ENCODE assay signal across 1 cellular context in genomic region chr1:39272027-39272790, GRCh38.
A peak's percentile ranks its signal among the peaks of the same experiment; 100 is the strongest.
TF ChIP-seq lines count a peak whose summit lies in the region.

No MANE protein-coding gene starts in this region.

TF ChIP-seq in K562, 482 proteins besides CTCF, POLR2A, EP300 and RAD21 (continued from another document):
- TF ChIP-seq, protein P1, sequence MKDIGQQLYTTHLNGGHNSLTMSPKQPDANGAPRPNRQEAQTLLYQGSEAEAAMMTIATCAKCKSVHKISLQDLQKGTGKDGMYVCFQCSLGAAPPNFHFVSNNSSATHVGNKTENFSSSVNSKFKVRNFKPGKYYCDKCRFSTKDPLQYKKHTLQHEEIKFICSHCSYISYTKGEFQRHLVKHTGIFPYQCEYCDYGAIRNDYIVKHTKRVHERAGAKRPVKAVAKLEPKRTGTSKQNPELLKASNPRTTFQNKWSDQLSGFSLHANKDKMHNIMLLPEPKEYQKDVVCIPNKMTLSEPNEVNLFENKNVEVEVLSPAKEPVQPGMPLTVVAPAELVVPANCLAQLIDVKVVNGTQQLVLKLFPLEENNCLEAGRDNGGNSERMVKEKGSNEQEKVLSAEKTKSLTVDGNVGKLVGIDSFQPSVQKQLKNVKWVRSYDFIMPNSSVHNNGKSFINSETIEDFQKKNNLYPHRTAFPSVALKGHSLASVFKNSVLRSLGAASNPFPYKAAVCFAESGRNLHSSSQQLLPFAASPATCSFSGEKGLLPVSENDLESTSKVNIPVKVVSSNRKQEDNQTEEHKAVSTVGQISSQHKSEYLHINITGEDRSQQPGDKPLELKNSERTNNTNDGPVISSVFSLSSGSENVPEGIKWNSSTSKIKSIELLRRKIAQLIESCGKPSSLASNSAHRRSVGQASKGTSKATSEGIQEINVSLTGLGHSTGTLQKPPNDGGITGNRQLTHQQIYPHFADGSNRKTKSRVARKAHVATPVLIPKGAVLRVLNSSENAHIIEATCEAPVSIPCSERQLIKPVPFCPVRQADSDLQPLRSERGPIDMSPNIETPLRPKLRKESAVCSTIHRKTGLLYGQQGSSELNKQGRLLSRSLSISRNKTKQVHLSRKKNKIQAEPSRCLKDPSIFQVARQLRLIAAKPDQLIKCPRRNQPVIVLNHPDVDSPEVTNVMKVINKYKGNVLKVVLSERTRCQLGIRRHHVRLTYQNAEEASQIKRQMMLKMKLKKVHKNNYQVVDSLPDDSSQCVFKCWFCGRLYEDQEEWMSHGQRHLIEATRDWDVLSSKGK (CRISPR knock-in tag; IDR thresholded peaks at IDR 0.05) = no peak
- TF ChIP-seq CTBP1 (IDR thresholded peaks at IDR 0.05; ENCODE audit: borderline replicate concordance) (peak; percentile 93), CBFA2T3 (IDR thresholded peaks at IDR 0.05) (0 out of 2 replicates have a peak, but pooled peaks have one; percentile 2), MYNN (IDR thresholded peaks at IDR 0.05) (peak; percentile 49; the same call in 1 of the 2 replicates), MYNN (CRISPR knock-in tag; IDR thresholded peaks at IDR 0.05) (no peak), ZBTB17 (CRISPR knock-in tag; IDR thresholded peaks at IDR 0.05) (0 out of 2 replicates have a peak, but pooled peaks have one; percentile 15), RBM14 (IDR thresholded peaks at IDR 0.05; ENCODE audit: borderline replicate concordance, insufficient read depth, low read depth, low read length) (no peak), ZNF354B (CRISPR knock-in tag; IDR thresholded peaks at IDR 0.05) (no peak), PML (IDR thresholded peaks at IDR 0.05; ENCODE audit: low read length) (no peak), DIDO1 (tag; IDR thresholded peaks at IDR 0.05; ENCODE audit: low read depth) (no peak), YBX1 (IDR thresholded peaks at IDR 0.05) (no peak), TAF1 (IDR thresholded peaks at IDR 0.05; ENCODE audit: control insufficient read depth, extremely low read depth, insufficient read depth, low read length, severe bottlenecking) (no peak), FOXJ2 (tag; IDR thresholded peaks at IDR 0.05) (peak; percentile 23; the same call in 1 of the 2 replicates), NR2C2 (CRISPR knock-in tag; IDR thresholded peaks at IDR 0.05) (no peak), NR2C2 (tag; IDR thresholded peaks at IDR 0.05) (peak; percentile 80), ATF1 (CRISPR knock-in tag; IDR thresholded peaks at IDR 0.05) (no peak), ATF1 (tag; IDR thresholded peaks at IDR 0.05) (no peak), SOX6 (IDR thresholded peaks at IDR 0.05) (peak; percentile 27; the same call in 1 of the 2 replicates), HDAC3 (IDR thresholded peaks at IDR 0.05; ENCODE audit: borderline replicate concordance, partially characterized antibody) (no peak), PTBP1 (IDR thresholded peaks at IDR 0.05; ENCODE audit: low read depth, low read length) (no peak), KLF1 (tag; IDR thresholded peaks at IDR 0.05) (no peak), BDP1 (IDR thresholded peaks at IDR 0.05; ENCODE audit: insufficient read depth, insufficient read length) (no peak), NCOR1 (IDR thresholded peaks at IDR 0.05) (no peak), FOXJ3 (CRISPR knock-in tag; IDR thresholded peaks at IDR 0.05) (no peak), NFIC (IDR thresholded peaks at IDR 0.05) (peak; percentile 88), PHTF2 (CRISPR knock-in tag; IDR thresholded peaks at IDR 0.05) (no peak)
- TF ChIP-seq, protein P2, sequence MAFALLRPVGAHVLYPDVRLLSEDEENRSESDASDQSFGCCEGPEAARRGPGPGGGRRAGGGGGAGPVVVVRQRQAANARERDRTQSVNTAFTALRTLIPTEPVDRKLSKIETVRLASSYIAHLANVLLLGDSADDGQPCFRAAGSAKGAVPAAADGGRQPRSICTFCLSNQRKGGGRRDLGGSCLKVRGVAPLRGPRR (CRISPR knock-in tag; IDR thresholded peaks at IDR 0.05) = no peak
- TF ChIP-seq, protein P3, sequence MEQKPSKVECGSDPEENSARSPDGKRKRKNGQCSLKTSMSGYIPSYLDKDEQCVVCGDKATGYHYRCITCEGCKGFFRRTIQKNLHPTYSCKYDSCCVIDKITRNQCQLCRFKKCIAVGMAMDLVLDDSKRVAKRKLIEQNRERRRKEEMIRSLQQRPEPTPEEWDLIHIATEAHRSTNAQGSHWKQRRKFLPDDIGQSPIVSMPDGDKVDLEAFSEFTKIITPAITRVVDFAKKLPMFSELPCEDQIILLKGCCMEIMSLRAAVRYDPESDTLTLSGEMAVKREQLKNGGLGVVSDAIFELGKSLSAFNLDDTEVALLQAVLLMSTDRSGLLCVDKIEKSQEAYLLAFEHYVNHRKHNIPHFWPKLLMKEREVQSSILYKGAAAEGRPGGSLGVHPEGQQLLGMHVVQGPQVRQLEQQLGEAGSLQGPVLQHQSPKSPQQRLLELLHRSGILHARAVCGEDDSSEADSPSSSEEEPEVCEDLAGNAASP (IDR thresholded peaks at IDR 0.05) = no peak
- TF ChIP-seq, protein P4, sequence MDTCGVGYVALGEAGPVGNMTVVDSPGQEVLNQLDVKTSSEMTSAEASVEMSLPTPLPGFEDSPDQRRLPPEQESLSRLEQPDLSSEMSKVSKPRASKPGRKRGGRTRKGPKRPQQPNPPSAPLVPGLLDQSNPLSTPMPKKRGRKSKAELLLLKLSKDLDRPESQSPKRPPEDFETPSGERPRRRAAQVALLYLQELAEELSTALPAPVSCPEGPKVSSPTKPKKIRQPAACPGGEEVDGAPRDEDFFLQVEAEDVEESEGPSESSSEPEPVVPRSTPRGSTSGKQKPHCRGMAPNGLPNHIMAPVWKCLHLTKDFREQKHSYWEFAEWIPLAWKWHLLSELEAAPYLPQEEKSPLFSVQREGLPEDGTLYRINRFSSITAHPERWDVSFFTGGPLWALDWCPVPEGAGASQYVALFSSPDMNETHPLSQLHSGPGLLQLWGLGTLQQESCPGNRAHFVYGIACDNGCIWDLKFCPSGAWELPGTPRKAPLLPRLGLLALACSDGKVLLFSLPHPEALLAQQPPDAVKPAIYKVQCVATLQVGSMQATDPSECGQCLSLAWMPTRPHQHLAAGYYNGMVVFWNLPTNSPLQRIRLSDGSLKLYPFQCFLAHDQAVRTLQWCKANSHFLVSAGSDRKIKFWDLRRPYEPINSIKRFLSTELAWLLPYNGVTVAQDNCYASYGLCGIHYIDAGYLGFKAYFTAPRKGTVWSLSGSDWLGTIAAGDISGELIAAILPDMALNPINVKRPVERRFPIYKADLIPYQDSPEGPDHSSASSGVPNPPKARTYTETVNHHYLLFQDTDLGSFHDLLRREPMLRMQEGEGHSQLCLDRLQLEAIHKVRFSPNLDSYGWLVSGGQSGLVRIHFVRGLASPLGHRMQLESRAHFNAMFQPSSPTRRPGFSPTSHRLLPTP (IDR thresholded peaks at IDR 0.05; ENCODE audit: borderline replicate concordance, extremely low read depth, insufficient read length) = no peak
